In genomic region chr1:28249013-28249870, GRCh38 we compare ENCODE assay signal across 8 cellular contexts. TPM values are rescaled to one million over a fixed set of nuclear protein-coding genes. Genes with fewer than 3 reads are reported as not detected.
DNase-seq lines count a peak whose midpoint lies in the region; ATAC-seq and TF ChIP-seq lines count a peak whose summit lies in the region.

No MANE protein-coding gene starts in this region.

- H3K36me3 Mint-ChIP-seq in activated naive CD4-positive, alpha-beta T cell treated with anti-CD3 and anti-CD28 coated beads, Interleukin-2, amount 10 ng/mL, durations not matched to agents 7 days and 5 days = peaks cover 3% of the 10 kb centered on the region
- no peaks in the 10 kb centered on the region for H3K36me3 Mint-ChIP-seq in glutamatergic neuron (ENCODE audit: unreplicated experiment)

- peak; percentile 82 for DNase-seq in ELR (ENCODE audit: low read depth)
- DNase-seq in NCI-H2196 treated with DMSO at 0.1 percent for 48 hours (lab: John Stamatoyannopoulos, UW; ENCODE audit: unreplicated experiment) = peak; percentile 40
- DNase-seq in activated naive CD4-positive, alpha-beta T cell treated with anti-CD3 and anti-CD28 coated beads, Interleukin-2, amount 10 ng/mL, durations not matched to agents 7 days and 5 days = peak; percentile 39
- DNase-seq in glutamatergic neuron = no peak
- DNase-seq in retinal pigment epithelial cell (ENCODE audit: low read depth) = no peak
- DNase-seq in occipital lobe (lab: John Stamatoyannopoulos, UW) = no peak

- no peaks in the 10 kb centered on the region for H3K9me3 Mint-ChIP-seq in activated naive CD4-positive, alpha-beta T cell treated with anti-CD3 and anti-CD28 coated beads, Interleukin-2, amount 10 ng/mL, durations not matched to agents 7 days and 5 days
- H3K9me3 Mint-ChIP-seq in glutamatergic neuron (ENCODE audit: unreplicated experiment) = no peaks in the 10 kb centered on the region

- no peak for ATAC-seq in GM18519 (IDR thresholded peaks at IDR 0.05; ENCODE audit: low FRiP score, unreplicated experiment)

- H3K4me1 Mint-ChIP-seq in activated naive CD4-positive, alpha-beta T cell treated with anti-CD3 and anti-CD28 coated beads, Interleukin-2, amount 10 ng/mL, durations not matched to agents 7 days and 5 days = peaks cover 45% of the 10 kb centered on the region
- peaks cover 12% of the 10 kb centered on the region for H3K4me1 Mint-ChIP-seq in glutamatergic neuron (ENCODE audit: low read depth, unreplicated experiment)

- peak overlapping the region; percentile 91 for H3K27ac ChIP-seq in 22Rv1

- CTCF ChIA-PET in activated naive CD4-positive, alpha-beta T cell treated with anti-CD3 and anti-CD28 coated beads, Interleukin-2, amount 10 ng/mL, durations not matched to agents 7 days and 5 days (lab: Charles Lee) = interaction anchor here (0.6 to 2.8 kb wide), 33 partner anchors 8 to 628 kb away, joined by 3 to 31 read pairs (median 4); partner anchors contain the start of genes ATP5IF1, MED18 and SESN2

- peak overlapping the region; percentile 30 for H3K4me3 Mint-ChIP-seq in activated naive CD4-positive, alpha-beta T cell treated with anti-CD3 and anti-CD28 coated beads, Interleukin-2, amount 10 ng/mL, durations not matched to agents 7 days and 5 days
- H3K4me3 Mint-ChIP-seq in glutamatergic neuron (ENCODE audit: unreplicated experiment) = peak overlapping the region; percentile 80

- H3K27ac Mint-ChIP-seq in activated naive CD4-positive, alpha-beta T cell treated with anti-CD3 and anti-CD28 coated beads, Interleukin-2, amount 10 ng/mL, durations not matched to agents 7 days and 5 days = peak overlapping the region; percentile 98
- H3K27ac Mint-ChIP-seq in glutamatergic neuron (ENCODE audit: unreplicated experiment) = no peak overlapping the region

- H3K4me3 ChIP-seq in retinal pigment epithelial cell (ENCODE audit: low read length) = peak overlapping the region; percentile 11

- no peaks in the 10 kb centered on the region for H3K27me3 Mint-ChIP-seq in activated naive CD4-positive, alpha-beta T cell treated with anti-CD3 and anti-CD28 coated beads, Interleukin-2, amount 10 ng/mL, durations not matched to agents 7 days and 5 days
- no peaks in the 10 kb centered on the region for H3K27me3 Mint-ChIP-seq in glutamatergic neuron (ENCODE audit: unreplicated experiment)

- TF ChIP-seq CTCF in 22Rv1 (IDR thresholded peaks at IDR 0.05) = no peak
- no peak for TF ChIP-seq CTCF in glutamatergic neuron (IDR thresholded peaks at IDR 0.05; ENCODE audit: partially characterized antibody, unreplicated experiment)
- TF ChIP-seq CTCF in retinal pigment epithelial cell (conservative IDR thresholded peaks at IDR 0.05; ENCODE audit: low read depth, low read length) = no peak

RNA-seq across cellular contexts. Expression of gene SESN2, which starts 10.1 kb away (rescaled TPM):
- total RNA-seq in glutamatergic neuron (ENCODE audit: unreplicated experiment) (57.2 TPM), occipital lobe (5.1 TPM)

RNA-seq across cellular contexts. Expression of gene ATP5IF1, which starts 13.3 kb away (rescaled TPM):
- total RNA-seq in glutamatergic neuron (ENCODE audit: unreplicated experiment) (110 TPM), occipital lobe (34.5 TPM)

RNA-seq across cellular contexts. Expression of gene DNAJC8, which starts 16.4 kb away (rescaled TPM):
- total RNA-seq in glutamatergic neuron (ENCODE audit: unreplicated experiment) (82.8 TPM), occipital lobe (36.7 TPM)

Comparison
In these comparisons a context has a peak if more than half of its experiments do, and no peak if none do; other contexts are left out.
1. DNase-seq: peak in ELR (single experiment), NCI-H2196 treated with DMSO at 0.1 percent for 48 hours (single experiment) and activated naive CD4-positive, alpha-beta T cell treated with anti-CD3 and anti-CD28 coated beads, Interleukin-2, amount 10 ng/mL, durations not matched to agents 7 days and 5 days (single experiment); none in glutamatergic neuron (single experiment), retinal pigment epithelial cell (single experiment) and occipital lobe (single experiment).